Comparison of ENCODE assay signal across 8 cellular contexts in genomic region chr5:159330131-159330530, GRCh38. TPM values are rescaled to one million over a fixed set of nuclear protein-coding genes. Genes with fewer than 3 reads are reported as not detected.
DNase-seq lines count a peak whose midpoint lies in the region; ATAC-seq and TF ChIP-seq lines count a peak whose summit lies in the region.

TSS of gene IL12B (minus strand) at chr5:159330487. CDS start at chr5:159326782, 3,705 bp downstream.

- no peak for ATAC-seq in GM21723 (IDR thresholded peaks at IDR 0.05; ENCODE audit: unreplicated experiment)
- ATAC-seq in HG02981 (IDR thresholded peaks at IDR 0.05; ENCODE audit: unreplicated experiment), result no peak

- peaks cover 92% of the 10 kb centered on the region for H3K4me1 ChIP-seq in OCI-LY3 (ENCODE audit: low read length)
- peaks cover 4% of the 10 kb centered on the region for H3K4me1 ChIP-seq in effector memory CD4-positive, alpha-beta T cell (ENCODE audit: control insufficient read depth, insufficient read depth, low read length, poor library complexity, severe bottlenecking)

- peak within 1 kb of the TSS; percentile 98 for H3K4me2 ChIP-seq in OCI-LY3 (ENCODE audit: low read length)

- H3K27me3 Mint-ChIP-seq in progenitor cell of endocrine pancreas, result peaks cover 26% of the 10 kb centered on the region

- H3K27ac ChIP-seq in OCI-LY3 (ENCODE audit: low read length), result peak within 1 kb of the TSS; percentile 100
- H3K27ac ChIP-seq in effector memory CD4-positive, alpha-beta T cell (ENCODE audit: insufficient read depth, low read length, poor library complexity, severe bottlenecking), result no peak within 1 kb of the TSS

- H3K27me3 ChIP-seq in OCI-LY3 (ENCODE audit: low read depth, low read length), result no peaks in the 10 kb centered on the region
- H3K27me3 ChIP-seq in effector memory CD4-positive, alpha-beta T cell (replicated peaks; ENCODE audit: control insufficient read depth, insufficient read depth, low read length, poor library complexity, severe bottlenecking), result no peaks in the 10 kb centered on the region

- H3K9me3 Mint-ChIP-seq in progenitor cell of endocrine pancreas (ENCODE audit: low read depth), result no peaks in the 10 kb centered on the region

- peak within 1 kb of the TSS; percentile 100 for H3K9ac ChIP-seq in OCI-LY3 (ENCODE audit: low read length)

- H3K4me1 Mint-ChIP-seq in progenitor cell of endocrine pancreas (ENCODE audit: low read depth), result no peaks in the 10 kb centered on the region

- no peak for TF ChIP-seq CTCF in OCI-LY3 (IDR thresholded peaks at IDR 0.05; ENCODE audit: low read depth, low read length)
- TF ChIP-seq CTCF in progenitor cell of endocrine pancreas (IDR thresholded peaks at IDR 0.05; ENCODE audit: unreplicated experiment), result no peak

- H3K4me3 ChIP-seq in OCI-LY3 (ENCODE audit: low read length), result peak within 1 kb of the TSS; percentile 87
- H3K4me3 ChIP-seq in effector memory CD4-positive, alpha-beta T cell (ENCODE audit: insufficient read depth, low read depth, low read length, poor library complexity, severe bottlenecking), result peak within 1 kb of the TSS; percentile 44

- no peaks in the 10 kb centered on the region for H3K9me3 ChIP-seq in OCI-LY3 (ENCODE audit: insufficient read depth, low read length)
- no peaks in the 10 kb centered on the region for H3K9me3 ChIP-seq in effector memory CD4-positive, alpha-beta T cell (ENCODE audit: control insufficient read depth, low read length)

- H4K20me1 ChIP-seq in OCI-LY3 (ENCODE audit: insufficient read depth, low read length), result no peaks in the 10 kb centered on the region

- H3K79me2 ChIP-seq in OCI-LY3 (ENCODE audit: low read length), result peaks cover 86% of the 10 kb centered on the region

- peak within 1 kb of the TSS; percentile 73 for H3K4me3 Mint-ChIP-seq in progenitor cell of endocrine pancreas (ENCODE audit: low read depth)

- H3K27ac Mint-ChIP-seq in progenitor cell of endocrine pancreas, result no peak within 1 kb of the TSS

- DNase-seq in EH (ENCODE audit: low read depth), result peak; percentile 47
- no peak for DNase-seq in effector memory CD4-positive, alpha-beta T cell
- no peak for DNase-seq in progenitor cell of endocrine pancreas (ENCODE audit: low spot score, unreplicated experiment)
- DNase-seq in SK-N-DZ (ENCODE audit: low spot score), result no peak
- DNase-seq in COR-L47 (lab: John Stamatoyannopoulos, UW), result no peak

- H3K36me3 ChIP-seq in OCI-LY3 (replicated peaks; ENCODE audit: low read depth, low read length), result peaks cover 61% of the 10 kb centered on the region
- H3K36me3 ChIP-seq in effector memory CD4-positive, alpha-beta T cell (ENCODE audit: control insufficient read depth, insufficient read depth, low read length), result no peaks in the 10 kb centered on the region

- no peaks in the 10 kb centered on the region for H3K36me3 Mint-ChIP-seq in progenitor cell of endocrine pancreas (ENCODE audit: insufficient read depth)

- no peak within 1 kb of the TSS for H2AFZ ChIP-seq in OCI-LY3 (ENCODE audit: low read depth, low read length)

RNA-seq across cellular contexts. Expression of gene IL12B, which starts in this region (rescaled TPM):
- not detected in 2 replicates for total RNA-seq in progenitor cell of endocrine pancreas
- not detected in 2 replicates for polyA plus RNA-seq in SK-N-DZ (2014; cell fraction: cytosol; rRNA removed)
- polyA plus RNA-seq in SK-N-DZ (2014; cell fraction: nucleus; rRNA removed), result not detected in 2 replicates
